30 cellular contexts compared by ENCODE assay signal in genomic region chr10:118625504-118625903, GRCh38. TPM values are rescaled to one million over a fixed set of nuclear protein-coding genes. Genes with fewer than 3 reads are reported as not detected.
"Had no signal": no experiment of that assay in that cellular context is flagged by ENCODE, and none has a peak within 500 bp of the region (broad histone marks: within the 10 kb centered on the region; RNA-seq: fewer than 3 reads in every experiment).

No MANE protein-coding gene starts in this region.

- H3K36me3 Mint-ChIP-seq: activated naive CD8-positive, alpha-beta T cell had no signal

- DNase-seq: activated CD4-positive, alpha-beta memory T cell treated with anti-CD3 and anti-CD28 coated beads, Interleukin-2, amount 10 ng/mL, durations not matched to agents 7 days and 5 days; activated CD4-positive, alpha-beta T cell treated with anti-CD3 and anti-CD28 coated beads for 36 hours; activated CD4-positive, alpha-beta T cell treated with anti-CD3 and anti-CD28 coated beads, Interleukin-2, amount 10 ng/mL, durations not matched to agents 24 days and 14 days; activated CD4-positive, CD25-positive, alpha-beta regulatory T cell; activated CD4-positive, CD25-positive, alpha-beta regulatory T cell treated with anti-CD3 and anti-CD28 coated beads, Interleukin-2, amount 50 U/mL, for 72 hours; activated CD8-positive, alpha-beta memory T cell treated with anti-CD3 and anti-CD28 coated beads, Interleukin-2, amount 50 U/mL, for 48 hours; activated gamma-delta T cell treated with Interleukin-2 at 50 U/mL for 16 hours; activated naive CD4-positive, alpha-beta T cell treated with anti-CD3 and anti-CD28 coated beads, Interleukin-2, amount 50 U/mL, for 16 hours; activated naive CD4-positive, alpha-beta T cell treated with Interleukin-2 at 50 U/mL for 16 hours; activated T-cell treated with anti-CD3 and anti-CD28 coated beads for 4 hours; activated T-cell treated with anti-CD3 and anti-CD28 coated beads, Interleukin-2, amount 50 U/mL, for 24 hours; activated T-cell treated with anti-CD3 and anti-CD28 coated beads, Interleukin-2, amount 50 U/mL, for 72 hours; amniotic stem cell; aorta; body of pancreas; caudate nucleus; effector memory CD4-positive, alpha-beta T cell; endodermal cell; erythroblast; foreskin keratinocyte; gastrocnemius medialis; glutamatergic neuron; heart left ventricle; T-helper 2 cell had no signal

- H3K27ac Mint-ChIP-seq: activated CD4-positive, alpha-beta memory T cell treated with anti-CD3 and anti-CD28 coated beads, Interleukin-2, amount 10 ng/mL, durations not matched to agents 7 days and 5 days; activated CD4-positive, alpha-beta T cell treated with anti-CD3 and anti-CD28 coated beads for 36 hours; activated CD4-positive, alpha-beta T cell treated with anti-CD3 and anti-CD28 coated beads, Interleukin-2, amount 10 ng/mL, durations not matched to agents 24 days and 14 days; activated naive CD8-positive, alpha-beta T cell; activated T-cell treated with anti-CD3 and anti-CD28 coated beads, Interleukin-2, amount 50 U/mL, for 24 hours; activated T-cell treated with anti-CD3 and anti-CD28 coated beads, Interleukin-2, amount 50 U/mL, for 72 hours; endodermal cell had no signal

- H3K9me3 Mint-ChIP-seq: activated CD4-positive, alpha-beta memory T cell treated with anti-CD3 and anti-CD28 coated beads, Interleukin-2, amount 10 ng/mL, durations not matched to agents 7 days and 5 days; activated CD4-positive, alpha-beta T cell treated with anti-CD3 and anti-CD28 coated beads, Interleukin-2, amount 10 ng/mL, durations not matched to agents 24 days and 14 days; activated T-cell treated with anti-CD3 and anti-CD28 coated beads, Interleukin-2, amount 50 U/mL, for 24 hours; activated T-cell treated with anti-CD3 and anti-CD28 coated beads, Interleukin-2, amount 50 U/mL, for 72 hours; endodermal cell had no signal

- FAIRE-seq: colon had no signal

- H3K27ac ChIP-seq: body of pancreas, esophagus muscularis mucosa, foreskin keratinocyte, gastrocnemius medialis, heart left ventricle had no signal

- H3K27me3 ChIP-seq: body of pancreas had no signal

- H3K9me3 ChIP-seq: body of pancreas, esophagus muscularis mucosa, gastrocnemius medialis, heart left ventricle had no signal

- H3K4me3 Mint-ChIP-seq: activated CD4-positive, alpha-beta memory T cell treated with anti-CD3 and anti-CD28 coated beads, Interleukin-2, amount 10 ng/mL, durations not matched to agents 7 days and 5 days; activated CD4-positive, alpha-beta T cell treated with anti-CD3 and anti-CD28 coated beads for 36 hours; activated CD4-positive, alpha-beta T cell treated with anti-CD3 and anti-CD28 coated beads, Interleukin-2, amount 10 ng/mL, durations not matched to agents 24 days and 14 days; activated naive CD8-positive, alpha-beta T cell; activated T-cell treated with anti-CD3 and anti-CD28 coated beads, Interleukin-2, amount 50 U/mL, for 24 hours; activated T-cell treated with anti-CD3 and anti-CD28 coated beads, Interleukin-2, amount 50 U/mL, for 72 hours; endodermal cell had no signal

- H3K36me3 ChIP-seq: esophagus muscularis mucosa, gastrocnemius medialis, heart left ventricle had no signal

- H3K4me1 Mint-ChIP-seq: endodermal cell had no signal

- H3K4me3 ChIP-seq: body of pancreas, esophagus muscularis mucosa, gastrocnemius medialis, heart left ventricle had no signal

- H3K4me1 ChIP-seq: foreskin keratinocyte, gastrocnemius medialis had no signal

- H3K27me3 Mint-ChIP-seq: activated CD4-positive, alpha-beta T cell treated with anti-CD3 and anti-CD28 coated beads for 36 hours; activated naive CD8-positive, alpha-beta T cell had no signal

RNA-seq across cellular contexts. Expression of gene PRLHR, which starts 30.1 kb away (rescaled TPM):
- total RNA-seq: activated CD4-positive, alpha-beta memory T cell treated with anti-CD3 and anti-CD28 coated beads, Interleukin-2, amount 10 ng/mL, durations not matched to agents 7 days and 5 days; activated CD4-positive, alpha-beta T cell treated with anti-CD3 and anti-CD28 coated beads for 36 hours; activated CD4-positive, alpha-beta T cell treated with anti-CD3 and anti-CD28 coated beads, Interleukin-2, amount 10 ng/mL, durations not matched to agents 24 days and 14 days; activated T-cell treated with anti-CD3 and anti-CD28 coated beads, Interleukin-2, amount 50 U/mL, for 72 hours; aorta; body of pancreas; chondrocyte; dermis microvascular lymphatic vessel endothelial cell; endodermal cell; foreskin keratinocyte; gastrocnemius medialis; heart left ventricle; T-helper 1 cell treated with Interleukin-12 subunit alpha and Interleukin-12 subunit beta and Interleukin-4 antibody, amounts not matched to agents 30 ng/mL and 1 ng/mL, for 36 hours had no signal
